ENCODE assay signal across 25 cellular contexts in genomic region chr12:115388139-115388538, GRCh38.
A peak's percentile ranks its signal among the peaks of the same experiment; 100 is the strongest.
DNase-seq lines count a peak whose midpoint lies in the region; ATAC-seq, FAIRE-seq and TF ChIP-seq lines count a peak whose summit lies in the region.
"Had no signal": no experiment of that assay in that cellular context is flagged by ENCODE, and none has a peak within 500 bp of the region (broad histone marks: within the 10 kb centered on the region; RNA-seq: fewer than 3 reads in every experiment).

No MANE protein-coding gene starts in this region.

- 0 out of 22 replicates have a peak overlapping the region, but pooled peaks of 1 of the 11 experiments have one; percentile 30 for H3K9ac ChIP-seq in BLaER1 treated with 17β-estradiol and CSF1 and Interleukin-3, amounts not matched to agents 10 nM and 100 nM
- H3K9ac ChIP-seq in H1 (replicated peaks in 1 of 4; ENCODE audit: extremely low read depth in 1 of 4, low read depth in 3 of 4, low read length in 3 of 4), result no peak overlapping the region
- H3K9ac ChIP-seq: SK-N-SH had no signal

- WGBS in H1 (ENCODE audit: extremely low coverage in 1 of 2, insufficient coverage in 1 of 2, insufficient read length in 1 of 2, insufficient replicate concordance in 2 of 2, low coverage in 1 of 2, low lambda C conversion rate in 2 of 2, missing lambda C conversion rate in 1 of 2), 2 experiments, result 87% methylated on average over 6 of the region's 6 CpGs; no CpG with 5 or more reads in 1 of the 2 experiments

- TF ChIP-seq EP300 in H1 (IDR thresholded peaks at IDR 0.05; ENCODE audit: borderline replicate concordance in 1 of 2, low read depth in 2 of 2, low read length in 2 of 2), result no peak

- H4K8ac ChIP-seq in H1 (ENCODE audit: extremely low read depth, insufficient read depth, low read length), result no peak overlapping the region

- H2AK5ac ChIP-seq in H1 (ENCODE audit: low read depth, low read length), result no peak overlapping the region

- H3K4me2 ChIP-seq in BLaER1 treated with 17β-estradiol and CSF1 and Interleukin-3, amounts not matched to agents 10 nM and 100 nM, result peak overlapping the region; percentile 16 to 64 (median 37); a peak in 20 of 22 replicates
- H3K4me2 ChIP-seq in H1 (ENCODE audit: insufficient read depth in 1 of 2, low read depth in 2 of 2, low read length in 2 of 2), result no peak overlapping the region
- H3K4me2 ChIP-seq: SK-N-SH had no signal

- CTCF ChIA-PET in H1 (lab: Charles Lee; ENCODE audit: partially characterized antibody), result interaction anchor here (0.6 kb wide), 1 partner anchor 198 kb away, joined by 3 read pairs; no protein-coding TSS in a partner anchor
- CTCF ChIA-PET in CD4-positive, alpha-beta memory T cell (lab: Charles Lee; ENCODE audit: partially characterized antibody), result no interaction called here

- H3K18ac ChIP-seq in H1 (ENCODE audit: extremely low read depth, low read length), result no peak overlapping the region

- H3K27ac Mint-ChIP-seq in CD4-positive, alpha-beta memory T cell, result no peak overlapping the region
- H3K27ac Mint-ChIP-seq in activated T-cell treated with anti-CD3 and anti-CD28 coated beads, Interleukin-2, amount 50 U/mL, for 24 hours, result no peak overlapping the region
- H3K27ac Mint-ChIP-seq: CD4-positive, alpha-beta T cell; HFFc6 had no signal

- TF ChIP-seq POLR2A in H1 (IDR thresholded peaks at IDR 0.05; ENCODE audit: control extremely low read depth in 1 of 2, low read depth in 2 of 2, low read length in 2 of 2), result no peak

- no peaks in the 10 kb centered on the region for H3K79me2 ChIP-seq in H1 (ENCODE audit: control insufficient read depth in 1 of 2, insufficient read depth in 2 of 2, low read length in 2 of 2)

- no peak overlapping the region for H2BK20ac ChIP-seq in H1 (ENCODE audit: low read length)

- H3K4me1 Mint-ChIP-seq in CD4-positive, alpha-beta memory T cell, result no peaks in the 10 kb centered on the region
- H3K4me1 Mint-ChIP-seq in activated T-cell treated with anti-CD3 and anti-CD28 coated beads, Interleukin-2, amount 50 U/mL, for 24 hours (ENCODE audit: low read depth), result no peaks in the 10 kb centered on the region

- ATAC-seq in GM21737 (IDR thresholded peaks at IDR 0.05; ENCODE audit: unreplicated experiment) (no peak), GM19467 (IDR thresholded peaks at IDR 0.05; ENCODE audit: unreplicated experiment) (no peak)
- ATAC-seq: PC-3 had no signal

- no peak overlapping the region for H3K4me3 ChIP-seq in BLaER1 treated with 17β-estradiol and CSF1 and Interleukin-3, amounts not matched to agents 10 nM and 100 nM
- H3K4me3 ChIP-seq in GM12865 (ENCODE audit: low read depth, low read length) (no peak overlapping the region), H1 (ENCODE audit: extremely low read depth in 1 of 4, insufficient read depth in 2 of 4, low read depth in 3 of 4, low read length in 4 of 4) (no peak overlapping the region)
- H3K4me3 ChIP-seq in CD4-positive, alpha-beta memory T cell (ENCODE audit: low read length in 2 of 2), result no peak overlapping the region

- no peak overlapping the region for H3K56ac ChIP-seq in H1 (replicated peaks; ENCODE audit: insufficient read length, low read depth, low read length)

- no peak overlapping the region for H2AFZ ChIP-seq in H1 (ENCODE audit: low read length)

- peaks cover 10 to 22% (median 17%) of the 10 kb centered on the region in 10 experiments; a peak in 19 of 20 replicates for H3K4me1 ChIP-seq in BLaER1 treated with 17β-estradiol and CSF1 and Interleukin-3, amounts not matched to agents 10 nM and 100 nM
- H3K4me1 ChIP-seq in H1 (replicated peaks in 1 of 4; ENCODE audit: control insufficient read depth in 3 of 4, insufficient read depth in 4 of 4, low read length in 3 of 4), result no peaks in the 10 kb centered on the region
- H3K4me1 ChIP-seq in CD4-positive, alpha-beta memory T cell (ENCODE audit: insufficient read depth, low read length), result no peaks in the 10 kb centered on the region
- H3K4me1 ChIP-seq: BE2C had no signal

- DNase-seq in GM12865 (ENCODE audit: low read depth) (peak; percentile 16), OCI-M1 (lab: John Stamatoyannopoulos, UW) (peak; percentile 94), H1 (ENCODE audit: low read depth in 1 of 2, low spot score in 2 of 2) (no peak)
- DNase-seq in CD4-positive, alpha-beta memory T cell, result no peak
- DNase-seq in activated T-cell treated with anti-CD3 and anti-CD28 coated beads, Interleukin-2, amount 50 U/mL, for 24 hours, result no peak
- DNase-seq: BE2C; Calu3; CD4-positive, alpha-beta T cell; DMS153; HFFc6; KBM-7; NCI-H1694 treated with DMSO at 0.1 percent for 48 hours; NCI-H2081 treated with DMSO at 0.1 percent for 48 hours; NCI-H2171 treated with DMSO at 0.1 percent for 48 hours; NCI-H524 treated with DMSO at 0.1 percent for 48 hours; NCI-H82; PC-3; SHP77; SK-N-SH had no signal

- H4K5ac ChIP-seq in H1 (ENCODE audit: insufficient read length, low read depth, low read length), result no peak overlapping the region

- FAIRE-seq in H1 (lab: Jason Lieb, UNC), result no peak
- FAIRE-seq: G401.6, GM19239, H54 had no signal

- H3K36me3 ChIP-seq in BLaER1 treated with 17β-estradiol and CSF1 and Interleukin-3, amounts not matched to agents 10 nM and 100 nM, result no peaks in the 10 kb centered on the region
- H3K36me3 ChIP-seq in H1 (ENCODE audit: control insufficient read depth in 2 of 4, insufficient read depth in 4 of 4, low read length in 3 of 4), result no peaks in the 10 kb centered on the region
- H3K36me3 ChIP-seq in CD4-positive, alpha-beta memory T cell (ENCODE audit: insufficient read depth, low read length), result no peaks in the 10 kb centered on the region
- H3K36me3 ChIP-seq: BE2C had no signal

- peak overlapping the region in 4 of 11 experiments; percentile 39 to 75 (median 56); a peak in 8 of 22 replicates for H3K27ac ChIP-seq in BLaER1 treated with 17β-estradiol and CSF1 and Interleukin-3, amounts not matched to agents 10 nM and 100 nM
- no peak overlapping the region for H3K27ac ChIP-seq in H1 (ENCODE audit: low read depth, low read length)
- H3K27ac ChIP-seq in CD4-positive, alpha-beta memory T cell (ENCODE audit: low read depth, low read length), result no peak overlapping the region

- no peak overlapping the region for H3K23ac ChIP-seq in H1 (ENCODE audit: insufficient read length)

- H2BK15ac ChIP-seq in H1 (ENCODE audit: low read length), result no peak overlapping the region

- intact Hi-C loops in CD4-positive, alpha-beta memory T cell (cut with micrococcal nuclease), result no loop called here

- H4K91ac ChIP-seq in H1 (replicated peaks; ENCODE audit: insufficient read length, low read length), result no peak overlapping the region

- no peak overlapping the region for H3K14ac ChIP-seq in H1 (ENCODE audit: insufficient read length)

- no peaks in the 10 kb centered on the region for H3K27me3 Mint-ChIP-seq in CD4-positive, alpha-beta memory T cell
- H3K27me3 Mint-ChIP-seq in activated T-cell treated with anti-CD3 and anti-CD28 coated beads, Interleukin-2, amount 50 U/mL, for 24 hours, result peaks cover 3% of the 10 kb centered on the region
- H3K27me3 Mint-ChIP-seq: CD4-positive, alpha-beta T cell had no signal

- H2BK120ac ChIP-seq in H1 (replicated peaks; ENCODE audit: low read depth, low read length), result no peak overlapping the region

- H3K4ac ChIP-seq in H1 (replicated peaks; ENCODE audit: insufficient read length, low read depth, low read length), result no peak overlapping the region

- POLR2A ChIA-PET in H1 (lab: Charles Lee; ENCODE audit: partially characterized antibody), result no interaction called here
- POLR2A ChIA-PET in CD4-positive, alpha-beta memory T cell (lab: Charles Lee; ENCODE audit: partially characterized antibody), result no interaction called here

- no peak for TF ChIP-seq RAD21 in H1 (IDR thresholded peaks at IDR 0.05 in 1 of 2, conservative IDR thresholded peaks at IDR 0.05 in 1 of 2; ENCODE audit: low read depth in 2 of 2, low read length in 2 of 2)

- TF ChIP-seq CTCF in GM12865 (IDR thresholded peaks at IDR 0.05; ENCODE audit: insufficient read depth, low read depth, low read length, missing control alignments) (no peak), H1 (IDR thresholded peaks at IDR 0.05; ENCODE audit: control extremely low read depth in 1 of 3, insufficient read depth in 1 of 3, low read depth in 1 of 3, low read length in 3 of 3) (no peak)

- H3K27me3 ChIP-seq in BLaER1 treated with 17β-estradiol and CSF1 and Interleukin-3, amounts not matched to agents 10 nM and 100 nM, result no peaks in the 10 kb centered on the region
- H3K27me3 ChIP-seq in H1 (replicated peaks in 1 of 4; ENCODE audit: control insufficient read depth in 3 of 4, extremely low read depth in 1 of 4, insufficient read depth in 3 of 4, low read length in 3 of 4), result no peaks in the 10 kb centered on the region
- no peaks in the 10 kb centered on the region for H3K27me3 ChIP-seq in CD4-positive, alpha-beta memory T cell (ENCODE audit: insufficient read depth, low read length)
- H3K27me3 ChIP-seq: BE2C had no signal

- H3K36me3 Mint-ChIP-seq in CD4-positive, alpha-beta memory T cell, result no peaks in the 10 kb centered on the region
- no peaks in the 10 kb centered on the region for H3K36me3 Mint-ChIP-seq in activated T-cell treated with anti-CD3 and anti-CD28 coated beads, Interleukin-2, amount 50 U/mL, for 24 hours (ENCODE audit: low read depth)

- peaks cover 2 to 23% (median 6%) of the 10 kb centered on the region in 8 donors for H3K9me3 Mint-ChIP-seq in CD4-positive, alpha-beta memory T cell
- peaks cover 21% of the 10 kb centered on the region for H3K9me3 Mint-ChIP-seq in activated T-cell treated with anti-CD3 and anti-CD28 coated beads, Interleukin-2, amount 50 U/mL, for 24 hours
- H3K9me3 Mint-ChIP-seq: HFFc6 had no signal

- no peaks in the 10 kb centered on the region for H3K23me2 ChIP-seq in H1 (ENCODE audit: low read depth, low read length)

- H3K4me3 Mint-ChIP-seq in CD4-positive, alpha-beta memory T cell, result peak overlapping the region in 1 of 8 donors; percentile 22
- no peak overlapping the region for H3K4me3 Mint-ChIP-seq in activated T-cell treated with anti-CD3 and anti-CD28 coated beads, Interleukin-2, amount 50 U/mL, for 24 hours
- H3K4me3 Mint-ChIP-seq: CD4-positive, alpha-beta T cell; HFFc6 had no signal

- no peaks in the 10 kb centered on the region for H3K79me1 ChIP-seq in H1 (ENCODE audit: low read depth, low read length)

- peaks cover 7 to 17% (median 14%) of the 10 kb centered on the region in 11 experiments; a peak in 17 of 22 replicates for H3K9me3 ChIP-seq in BLaER1 treated with 17β-estradiol and CSF1 and Interleukin-3, amounts not matched to agents 10 nM and 100 nM (replicated peaks in 1 of 11)
- no peaks in the 10 kb centered on the region for H3K9me3 ChIP-seq in H1 (ENCODE audit: insufficient read depth in 2 of 2, low read depth in 1 of 2, low read length in 1 of 2)
- H3K9me3 ChIP-seq in CD4-positive, alpha-beta memory T cell (ENCODE audit: control insufficient read depth in 1 of 2, low read length in 2 of 2), result no peaks in the 10 kb centered on the region
- H3K9me3 ChIP-seq: BE2C, SK-N-SH had no signal

- H2BK12ac ChIP-seq in H1 (ENCODE audit: low read depth, low read length), result no peak overlapping the region

- no peaks in the 10 kb centered on the region for H4K20me1 ChIP-seq in BLaER1 treated with 17β-estradiol and CSF1 and Interleukin-3, amounts not matched to agents 10 nM and 100 nM
- no peaks in the 10 kb centered on the region for H4K20me1 ChIP-seq in H1 (replicated peaks in 1 of 2; ENCODE audit: control insufficient read depth in 1 of 2, insufficient read depth in 2 of 2, low read length in 2 of 2)

- H2BK5ac ChIP-seq in H1 (ENCODE audit: low read depth, low read length), result no peak overlapping the region

TF ChIP-seq in H1, 55 proteins besides CTCF, POLR2A, EP300 and RAD21 (continues in another document):
- no peak for TF ChIP-seq BCL11A (IDR thresholded peaks at IDR 0.05; ENCODE audit: low read depth in 2 of 2, low read length in 2 of 2)

Comparison
In these comparisons a context has a peak if more than half of its experiments do, and no peak if none do; other contexts are left out.
1. H3K4me2 ChIP-seq: peak in BLaER1 treated with 17β-estradiol and CSF1 and Interleukin-3, amounts not matched to agents 10 nM and 100 nM (11 of 11); none in H1 (0 of 2).
2. DNase-seq: peak in GM12865 (single experiment) and OCI-M1 (single experiment); none in H1 (0 of 2), CD4-positive, alpha-beta memory T cell (0 of 5) and activated T-cell treated with anti-CD3 and anti-CD28 coated beads, Interleukin-2, amount 50 U/mL, for 24 hours (single experiment).